1 cellular context compared by ENCODE assay signal in genomic region chr17:50891577-50891989, GRCh38.
TF ChIP-seq lines count a peak whose summit lies in the region.

No MANE protein-coding gene starts in this region.

TF ChIP-seq in H1, 55 proteins besides CTCF, POLR2A, EP300 and RAD21:
- TF ChIP-seq SIN3A (conservative IDR thresholded peaks at IDR 0.05 in 1 of 2, IDR thresholded peaks at IDR 0.05 in 1 of 2; ENCODE audit: low read depth in 1 of 2, low read length in 2 of 2) (no peak), ZNF274 (IDR thresholded peaks at IDR 0.05; ENCODE audit: borderline replicate concordance, extremely low read depth, low read length) (no peak), SUZ12 (IDR thresholded peaks at IDR 0.05; ENCODE audit: low read length) (no peak), E2F6 (IDR thresholded peaks at IDR 0.05) (peak; percentile 69; the same call in 1 of the 2 replicates), KDM5A (IDR thresholded peaks at IDR 0.05; ENCODE audit: low read length) (no peak), YY1 (IDR thresholded peaks at IDR 0.05; ENCODE audit: low read depth, low read length) (no peak), EGR1 (IDR thresholded peaks at IDR 0.05; ENCODE audit: borderline replicate concordance, low read depth, low read length) (no peak), RFX5 (IDR thresholded peaks at IDR 0.05; ENCODE audit: borderline replicate concordance, low read depth, low read length) (no peak), EZH2 (IDR thresholded peaks at IDR 0.05; ENCODE audit: low read depth, low read length, severe bottlenecking) (no peak), CTBP2 (IDR thresholded peaks at IDR 0.05; ENCODE audit: borderline replicate concordance, insufficient read depth, insufficient read length, low read length) (no peak), SIRT6 (IDR thresholded peaks at IDR 0.05; ENCODE audit: low read length) (no peak), KDM1A (IDR thresholded peaks at IDR 0.05; ENCODE audit: borderline replicate concordance, low read length) (peak; percentile 88), TBP (IDR thresholded peaks at IDR 0.05; ENCODE audit: low read depth, low read length) (no peak), GTF2F1 (IDR thresholded peaks at IDR 0.05; ENCODE audit: borderline replicate concordance, low read depth, low read length) (no peak), BACH1 (IDR thresholded peaks at IDR 0.05; ENCODE audit: low read length) (no peak), GABPA (IDR thresholded peaks at IDR 0.05; ENCODE audit: borderline replicate concordance, insufficient read depth, low read length) (no peak), BCL11A (IDR thresholded peaks at IDR 0.05; ENCODE audit: low read depth in 2 of 2, low read length in 2 of 2) (no peak), POLR2AphosphoS5 (IDR thresholded peaks at IDR 0.05; ENCODE audit: low read depth, low read length) (no peak), CHD2 (IDR thresholded peaks at IDR 0.05; ENCODE audit: low read length) (no peak), HDAC2 (IDR thresholded peaks at IDR 0.05; ENCODE audit: borderline replicate concordance in 1 of 2, low read depth in 2 of 2, low read length in 2 of 2) (peak in 1 of 2 experiments; percentile 59; a peak in 1 of 4 replicates), TAF7 (optimal IDR thresholded peaks at IDR 0.05; ENCODE audit: borderline replicate concordance, low read depth, low read length) (no peak), JUND (IDR thresholded peaks at IDR 0.05; ENCODE audit: low read length) (no peak), CBX5 (IDR thresholded peaks at IDR 0.05; ENCODE audit: low read depth, low read length) (no peak), TEAD4 (IDR thresholded peaks at IDR 0.05; ENCODE audit: low read depth, low read length) (0 out of 2 replicates have a peak, but pooled peaks have one; percentile 5), HDAC6 (IDR thresholded peaks at IDR 0.05; ENCODE audit: low read depth, low read length) (no peak), SIX5 (IDR thresholded peaks at IDR 0.05; ENCODE audit: low read depth, low read length) (no peak), SP1 (IDR thresholded peaks at IDR 0.05; ENCODE audit: low read depth, low read length) (no peak), ASH2L (IDR thresholded peaks at IDR 0.05; ENCODE audit: low read length) (peak; percentile 29), SRF (IDR thresholded peaks at IDR 0.05; ENCODE audit: low read depth, low read length) (no peak), CBX8 (IDR thresholded peaks at IDR 0.05; ENCODE audit: borderline replicate concordance, low read depth, low read length) (no peak), CEBPB (IDR thresholded peaks at IDR 0.05; ENCODE audit: low read depth, low read length) (no peak), BRCA1 (IDR thresholded peaks at IDR 0.05; ENCODE audit: low read depth, low read length) (no peak), NRF1 (IDR thresholded peaks at IDR 0.05; ENCODE audit: low read depth, low read length) (no peak), MAFK (IDR thresholded peaks at IDR 0.05; ENCODE audit: low read depth, low read length) (no peak), SP2 (IDR thresholded peaks at IDR 0.05; ENCODE audit: low read length) (no peak), FOSL1 (IDR thresholded peaks at IDR 0.05; ENCODE audit: insufficient read depth, low read depth, low read length) (no peak), MAX (IDR thresholded peaks at IDR 0.05) (peak; percentile 93), RNF2 (IDR thresholded peaks at IDR 0.05; ENCODE audit: borderline replicate concordance, low read depth, low read length, missing control alignments, poor library complexity, severe bottlenecking) (no peak)
- TF ChIP-seq, protein P1, sequence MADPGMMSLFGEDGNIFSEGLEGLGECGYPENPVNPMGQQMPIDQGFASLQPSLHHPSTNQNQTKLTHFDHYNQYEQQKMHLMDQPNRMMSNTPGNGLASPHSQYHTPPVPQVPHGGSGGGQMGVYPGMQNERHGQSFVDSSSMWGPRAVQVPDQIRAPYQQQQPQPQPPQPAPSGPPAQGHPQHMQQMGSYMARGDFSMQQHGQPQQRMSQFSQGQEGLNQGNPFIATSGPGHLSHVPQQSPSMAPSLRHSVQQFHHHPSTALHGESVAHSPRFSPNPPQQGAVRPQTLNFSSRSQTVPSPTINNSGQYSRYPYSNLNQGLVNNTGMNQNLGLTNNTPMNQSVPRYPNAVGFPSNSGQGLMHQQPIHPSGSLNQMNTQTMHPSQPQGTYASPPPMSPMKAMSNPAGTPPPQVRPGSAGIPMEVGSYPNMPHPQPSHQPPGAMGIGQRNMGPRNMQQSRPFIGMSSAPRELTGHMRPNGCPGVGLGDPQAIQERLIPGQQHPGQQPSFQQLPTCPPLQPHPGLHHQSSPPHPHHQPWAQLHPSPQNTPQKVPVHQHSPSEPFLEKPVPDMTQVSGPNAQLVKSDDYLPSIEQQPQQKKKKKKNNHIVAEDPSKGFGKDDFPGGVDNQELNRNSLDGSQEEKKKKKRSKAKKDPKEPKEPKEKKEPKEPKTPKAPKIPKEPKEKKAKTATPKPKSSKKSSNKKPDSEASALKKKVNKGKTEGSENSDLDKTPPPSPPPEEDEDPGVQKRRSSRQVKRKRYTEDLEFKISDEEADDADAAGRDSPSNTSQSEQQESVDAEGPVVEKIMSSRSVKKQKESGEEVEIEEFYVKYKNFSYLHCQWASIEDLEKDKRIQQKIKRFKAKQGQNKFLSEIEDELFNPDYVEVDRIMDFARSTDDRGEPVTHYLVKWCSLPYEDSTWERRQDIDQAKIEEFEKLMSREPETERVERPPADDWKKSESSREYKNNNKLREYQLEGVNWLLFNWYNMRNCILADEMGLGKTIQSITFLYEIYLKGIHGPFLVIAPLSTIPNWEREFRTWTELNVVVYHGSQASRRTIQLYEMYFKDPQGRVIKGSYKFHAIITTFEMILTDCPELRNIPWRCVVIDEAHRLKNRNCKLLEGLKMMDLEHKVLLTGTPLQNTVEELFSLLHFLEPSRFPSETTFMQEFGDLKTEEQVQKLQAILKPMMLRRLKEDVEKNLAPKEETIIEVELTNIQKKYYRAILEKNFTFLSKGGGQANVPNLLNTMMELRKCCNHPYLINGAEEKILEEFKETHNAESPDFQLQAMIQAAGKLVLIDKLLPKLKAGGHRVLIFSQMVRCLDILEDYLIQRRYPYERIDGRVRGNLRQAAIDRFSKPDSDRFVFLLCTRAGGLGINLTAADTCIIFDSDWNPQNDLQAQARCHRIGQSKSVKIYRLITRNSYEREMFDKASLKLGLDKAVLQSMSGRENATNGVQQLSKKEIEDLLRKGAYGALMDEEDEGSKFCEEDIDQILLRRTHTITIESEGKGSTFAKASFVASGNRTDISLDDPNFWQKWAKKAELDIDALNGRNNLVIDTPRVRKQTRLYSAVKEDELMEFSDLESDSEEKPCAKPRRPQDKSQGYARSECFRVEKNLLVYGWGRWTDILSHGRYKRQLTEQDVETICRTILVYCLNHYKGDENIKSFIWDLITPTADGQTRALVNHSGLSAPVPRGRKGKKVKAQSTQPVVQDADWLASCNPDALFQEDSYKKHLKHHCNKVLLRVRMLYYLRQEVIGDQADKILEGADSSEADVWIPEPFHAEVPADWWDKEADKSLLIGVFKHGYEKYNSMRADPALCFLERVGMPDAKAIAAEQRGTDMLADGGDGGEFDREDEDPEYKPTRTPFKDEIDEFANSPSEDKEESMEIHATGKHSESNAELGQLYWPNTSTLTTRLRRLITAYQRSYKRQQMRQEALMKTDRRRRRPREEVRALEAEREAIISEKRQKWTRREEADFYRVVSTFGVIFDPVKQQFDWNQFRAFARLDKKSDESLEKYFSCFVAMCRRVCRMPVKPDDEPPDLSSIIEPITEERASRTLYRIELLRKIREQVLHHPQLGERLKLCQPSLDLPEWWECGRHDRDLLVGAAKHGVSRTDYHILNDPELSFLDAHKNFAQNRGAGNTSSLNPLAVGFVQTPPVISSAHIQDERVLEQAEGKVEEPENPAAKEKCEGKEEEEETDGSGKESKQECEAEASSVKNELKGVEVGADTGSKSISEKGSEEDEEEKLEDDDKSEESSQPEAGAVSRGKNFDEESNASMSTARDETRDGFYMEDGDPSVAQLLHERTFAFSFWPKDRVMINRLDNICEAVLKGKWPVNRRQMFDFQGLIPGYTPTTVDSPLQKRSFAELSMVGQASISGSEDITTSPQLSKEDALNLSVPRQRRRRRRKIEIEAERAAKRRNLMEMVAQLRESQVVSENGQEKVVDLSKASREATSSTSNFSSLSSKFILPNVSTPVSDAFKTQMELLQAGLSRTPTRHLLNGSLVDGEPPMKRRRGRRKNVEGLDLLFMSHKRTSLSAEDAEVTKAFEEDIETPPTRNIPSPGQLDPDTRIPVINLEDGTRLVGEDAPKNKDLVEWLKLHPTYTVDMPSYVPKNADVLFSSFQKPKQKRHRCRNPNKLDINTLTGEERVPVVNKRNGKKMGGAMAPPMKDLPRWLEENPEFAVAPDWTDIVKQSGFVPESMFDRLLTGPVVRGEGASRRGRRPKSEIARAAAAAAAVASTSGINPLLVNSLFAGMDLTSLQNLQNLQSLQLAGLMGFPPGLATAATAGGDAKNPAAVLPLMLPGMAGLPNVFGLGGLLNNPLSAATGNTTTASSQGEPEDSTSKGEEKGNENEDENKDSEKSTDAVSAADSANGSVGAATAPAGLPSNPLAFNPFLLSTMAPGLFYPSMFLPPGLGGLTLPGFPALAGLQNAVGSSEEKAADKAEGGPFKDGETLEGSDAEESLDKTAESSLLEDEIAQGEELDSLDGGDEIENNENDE (IDR thresholded peaks at IDR 0.05; ENCODE audit: insufficient replicate concordance, low read length), result no peak
- TF ChIP-seq, protein P2, sequence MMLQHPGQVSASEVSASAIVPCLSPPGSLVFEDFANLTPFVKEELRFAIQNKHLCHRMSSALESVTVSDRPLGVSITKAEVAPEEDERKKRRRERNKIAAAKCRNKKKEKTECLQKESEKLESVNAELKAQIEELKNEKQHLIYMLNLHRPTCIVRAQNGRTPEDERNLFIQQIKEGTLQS (IDR thresholded peaks at IDR 0.05; ENCODE audit: insufficient read depth, low read depth, low read length), result no peak
